In genomic region chr10:76917071-76917470, GRCh38 we compare ENCODE assay signal across 10 cellular contexts.
"Had no signal": no experiment of that assay in that cellular context is flagged by ENCODE, and none has a peak within 500 bp of the region (broad histone marks: within the 10 kb centered on the region; RNA-seq: fewer than 3 reads in every experiment).

No MANE protein-coding gene starts in this region.

- H3K9ac ChIP-seq: GM23248 had no signal

- H3K27ac ChIP-seq: GM23248 had no signal

- H3K4me1 ChIP-seq: HAP-1 had no signal

- H3K4me2 ChIP-seq: GM23338 had no signal

- H2AFZ ChIP-seq: GM23248, GM23338 had no signal

- DNase-seq: GOT3, H7, H9, HCEC 1CT, HFFc6 had no signal

- FAIRE-seq: H1, H54 had no signal

- H3K9me3 ChIP-seq: HAP-1 had no signal

- H3K36me3 ChIP-seq: HAP-1 had no signal

- H3K4me3 ChIP-seq: GM23248, GM23338, HAP-1 had no signal
